Comparison of ENCODE assay signal across 17 cellular contexts in the genomic region with DNA sequence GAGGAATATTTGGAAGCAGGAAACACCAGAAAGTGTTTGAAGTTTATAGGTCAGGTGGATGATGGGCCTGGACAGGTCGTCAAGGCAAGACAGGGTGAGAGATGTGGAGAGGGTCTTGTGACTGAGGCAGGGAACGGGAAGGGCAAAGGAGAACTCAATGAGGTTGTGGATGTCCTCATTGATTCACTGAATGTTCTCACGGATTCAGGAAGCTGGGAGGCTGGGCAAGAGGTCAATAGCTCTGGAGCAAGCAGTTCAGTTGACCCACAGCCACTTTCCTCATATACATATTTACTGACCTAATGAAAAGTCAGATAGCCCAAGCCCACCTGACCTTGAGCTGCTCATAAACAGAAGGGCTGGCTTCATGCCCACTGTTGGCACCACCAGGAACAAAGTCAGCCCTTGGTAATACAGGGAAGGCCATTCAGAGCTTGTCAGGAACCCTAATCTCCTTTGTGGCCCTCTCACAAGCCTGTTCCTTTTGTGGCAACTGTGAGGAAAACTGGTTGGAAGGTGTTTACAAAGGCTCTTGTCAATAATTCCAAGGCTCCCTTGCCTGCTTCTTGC. TPM values are rescaled to one million over a fixed set of nuclear protein-coding genes. Genes with fewer than 3 reads are reported as not detected.
DNase-seq lines count a peak whose midpoint lies in the region; ATAC-seq and TF ChIP-seq lines count a peak whose summit lies in the region.
"Had no signal": no experiment of that assay in that cellular context is flagged by ENCODE, and none has a peak within 500 bp of the region (broad histone marks: within the 10 kb centered on the region; RNA-seq: fewer than 3 reads in every experiment).

No MANE protein-coding gene starts in this region.

- peak overlapping the region; percentile 24 for H3K27ac Mint-ChIP-seq in endodermal cell
- H3K27ac Mint-ChIP-seq: CD4-positive, alpha-beta T cell had no signal

- 86 to 90% methylated on average over 2 to 3 of the region's 3 CpGs for WGBS in endodermal cell (ENCODE audit: insufficient coverage in 1 of 2, insufficient read length in 1 of 2), 2 experiments
- 32 to 66% (median 46%) methylated on average over 3 of the region's 3 CpGs for WGBS in stomach, 5 donors
- 78 to 92% (median 84%) methylated on average over 3 of the region's 3 CpGs for WGBS in adrenal gland, 4 donors

- H3K9me3 Mint-ChIP-seq in endodermal cell, result peaks cover 11% of the 10 kb centered on the region

- no peaks in the 10 kb centered on the region for H3K36me3 ChIP-seq in DND-41 (ENCODE audit: insufficient read depth, low read length)
- no peaks in the 10 kb centered on the region for H3K36me3 ChIP-seq in endodermal cell (ENCODE audit: control insufficient read depth, insufficient read depth, low read length)
- no peaks in the 10 kb centered on the region for H3K36me3 ChIP-seq in stomach
- no peaks in the 10 kb centered on the region for H3K36me3 ChIP-seq in adrenal gland (replicated peaks in 1 of 2)
- H3K36me3 ChIP-seq: HAP-1 had no signal

- H3K27me3 Mint-ChIP-seq in endodermal cell (ENCODE audit: insufficient read depth), result no peaks in the 10 kb centered on the region
- H3K27me3 Mint-ChIP-seq: CD4-positive, alpha-beta T cell had no signal

- H3K27ac ChIP-seq in DND-41 (ENCODE audit: low read length), result peak overlapping the region; percentile 74
- H3K27ac ChIP-seq in endodermal cell (ENCODE audit: low read depth, low read length), result no peak overlapping the region
- peak overlapping the region in 3 of 5 donors; percentile 4 to 18 (median 7) for H3K27ac ChIP-seq in stomach
- H3K27ac ChIP-seq in adrenal gland, result no peak overlapping the region
- H3K27ac ChIP-seq: BLaER1 treated with 17β-estradiol and CSF1 and Interleukin-3, amounts not matched to agents 10 nM and 100 nM had no signal

- H3K9ac ChIP-seq in DND-41 (ENCODE audit: low read depth, low read length) (no peak overlapping the region), endodermal cell (ENCODE audit: extremely low read depth, low read length, poor library complexity, severe bottlenecking) (no peak overlapping the region)
- H3K9ac ChIP-seq: BLaER1 treated with 17β-estradiol and CSF1 and Interleukin-3, amounts not matched to agents 10 nM and 100 nM had no signal

- H3K36me3 Mint-ChIP-seq in endodermal cell (ENCODE audit: low read depth), result no peaks in the 10 kb centered on the region

- no peak overlapping the region for H3K4me2 ChIP-seq in DND-41 (ENCODE audit: insufficient read depth, low read length)
- H3K4me2 ChIP-seq: BLaER1 treated with 17β-estradiol and CSF1 and Interleukin-3, amounts not matched to agents 10 nM and 100 nM had no signal

- intact Hi-C loops in stomach (cut with DNase I; ENCODE audit: low total_unique reads), result no loop called here
- intact Hi-C loops in adrenal gland (cut with DNase I), result no loop called here

- H3K9me3 ChIP-seq in DND-41 (ENCODE audit: insufficient read depth, low read length, severe bottlenecking) (peaks cover 1% of the 10 kb centered on the region), endodermal cell (ENCODE audit: control insufficient read depth, low read length) (peaks cover 9% of the 10 kb centered on the region), stomach (peaks cover 0 to 4% (median under 1%) of the 10 kb centered on the region in 4 donors), adrenal gland (replicated peaks in 1 of 3) (no peaks in the 10 kb centered on the region)
- H3K9me3 ChIP-seq: HAP-1 had no signal

- peak overlapping the region; percentile 39; the same call in 1 of the 2 replicates for H2AFZ ChIP-seq in DND-41 (ENCODE audit: low read depth, low read length)

- no peak for ATAC-seq in DND-41 (ENCODE audit: insufficient read depth, low read depth)
- no peak for ATAC-seq in HG02938 (IDR thresholded peaks at IDR 0.05; ENCODE audit: unreplicated experiment)

- no peaks in the 10 kb centered on the region for H3K79me2 ChIP-seq in DND-41 (ENCODE audit: insufficient read depth, low read length)

- H3K4me3 Mint-ChIP-seq in endodermal cell, result no peak overlapping the region
- H3K4me3 Mint-ChIP-seq: CD4-positive, alpha-beta T cell had no signal

- H4K20me1 ChIP-seq in DND-41 (ENCODE audit: insufficient read depth, low read length), result no peaks in the 10 kb centered on the region
- H4K20me1 ChIP-seq: BLaER1 treated with 17β-estradiol and CSF1 and Interleukin-3, amounts not matched to agents 10 nM and 100 nM had no signal

- peaks cover 53% of the 10 kb centered on the region for H3K4me1 ChIP-seq in DND-41 (ENCODE audit: insufficient read depth, low read length)
- no peaks in the 10 kb centered on the region for H3K4me1 ChIP-seq in endodermal cell (ENCODE audit: control insufficient read depth, insufficient read depth, low read length)
- peaks cover 11 to 37% (median 20%) of the 10 kb centered on the region in 4 donors for H3K4me1 ChIP-seq in stomach
- peaks cover 0 to 10% of the 10 kb centered on the region in 2 donors for H3K4me1 ChIP-seq in adrenal gland (replicated peaks in 1 of 2)
- H3K4me1 ChIP-seq: HAP-1 had no signal

- no peaks in the 10 kb centered on the region for H3K4me1 Mint-ChIP-seq in endodermal cell

- DNase-seq in DND-41 (no peak), endodermal cell (no peak), myocyte (ENCODE audit: low read depth) (peak; percentile 39), stomach (peak; percentile 72), adrenal gland (no peak), KG1 (lab: John Stamatoyannopoulos, UW) (no peak), DMS153 treated with DMSO at 0.1 percent for 48 hours (lab: John Stamatoyannopoulos, UW; ENCODE audit: unreplicated experiment) (no peak)
- DNase-seq: ACHN; Calu3; CD4-positive, alpha-beta T cell; DMS 273 treated with DMSO at 0.1 percent for 48 hours; DMS79; EL; GOT3 had no signal

- H3K27me3 ChIP-seq in DND-41 (ENCODE audit: insufficient read depth, low read length, poor library complexity) (no peaks in the 10 kb centered on the region), endodermal cell (ENCODE audit: control insufficient read depth, insufficient read depth, low read length, poor library complexity, severe bottlenecking) (no peaks in the 10 kb centered on the region), stomach (no peaks in the 10 kb centered on the region), adrenal gland (no peaks in the 10 kb centered on the region)
- H3K27me3 ChIP-seq: BLaER1 treated with 17β-estradiol and CSF1 and Interleukin-3, amounts not matched to agents 10 nM and 100 nM had no signal

- TF ChIP-seq CTCF in DND-41 (IDR thresholded peaks at IDR 0.05; ENCODE audit: borderline replicate concordance, extremely low read depth, low read length, poor library complexity, severe bottlenecking) (no peak), endodermal cell (conservative IDR thresholded peaks at IDR 0.05) (no peak), stomach (IDR thresholded peaks at IDR 0.05) (no peak), adrenal gland (IDR thresholded peaks at IDR 0.05) (no peak)

- TF ChIP-seq POLR2A in stomach (IDR thresholded peaks at IDR 0.05), result no peak
- TF ChIP-seq POLR2A in adrenal gland (IDR thresholded peaks at IDR 0.05), result no peak

- TF ChIP-seq EP300 in stomach (IDR thresholded peaks at IDR 0.05), result no peak

- H3K4me3 ChIP-seq in DND-41 (ENCODE audit: low read depth in 1 of 2, low read length in 2 of 2) (no peak overlapping the region), endodermal cell (ENCODE audit: low read length) (no peak overlapping the region), stomach (no peak overlapping the region), adrenal gland (no peak overlapping the region)
- H3K4me3 ChIP-seq: BLaER1 treated with 17β-estradiol and CSF1 and Interleukin-3, amounts not matched to agents 10 nM and 100 nM; HAP-1 had no signal

RNA-seq across cellular contexts. Expression of a gene that starts 31.6 kb away (rescaled TPM):
- total RNA-seq in endodermal cell, result 1 to 10 TPM; 2.1 TPM
- polyA plus RNA-seq in endodermal cell (2013, experiment 1 of 2), result 1.7 TPM
- 2.4 TPM for polyA plus RNA-seq in endodermal cell (2013, experiment 2 of 2)
- total RNA-seq in myocyte, result 22.7 and 30.6 TPM in 2 replicates
- 35.5 TPM for polyA plus RNA-seq in myocyte (2012)
- total RNA-seq in stomach, result 100 to 1,000 TPM in 1 of 5 donors, 10 to 100 TPM in 4; 36.5 to 110 (median 67.0) TPM
- 10 to 100 TPM; 13.2 to 47.4 (median 33.2) TPM for polyA plus RNA-seq in stomach
- 10 to 100 TPM; 18.1 to 38.7 (median 24.8) TPM for total RNA-seq in adrenal gland
- polyA plus RNA-seq in adrenal gland, result 10 to 100 TPM; 15.1 to 30.0 (median 23.8) TPM

Comparison
In these comparisons a context has a peak if more than half of its experiments do, and no peak if none do; other contexts are left out.
1. DNase-seq: peak in myocyte (single experiment) and stomach (single experiment); none in DND-41 (single experiment), endodermal cell (single experiment), adrenal gland (0 of 7), KG1 (single experiment) and DMS153 treated with DMSO at 0.1 percent for 48 hours (single experiment).
2. H3K27ac ChIP-seq: peak in DND-41 (single experiment) and stomach (3 of 5); none in endodermal cell (single experiment) and adrenal gland (0 of 5).